Comparison of ENCODE assay signal across 13 cellular contexts in the genomic region with DNA sequence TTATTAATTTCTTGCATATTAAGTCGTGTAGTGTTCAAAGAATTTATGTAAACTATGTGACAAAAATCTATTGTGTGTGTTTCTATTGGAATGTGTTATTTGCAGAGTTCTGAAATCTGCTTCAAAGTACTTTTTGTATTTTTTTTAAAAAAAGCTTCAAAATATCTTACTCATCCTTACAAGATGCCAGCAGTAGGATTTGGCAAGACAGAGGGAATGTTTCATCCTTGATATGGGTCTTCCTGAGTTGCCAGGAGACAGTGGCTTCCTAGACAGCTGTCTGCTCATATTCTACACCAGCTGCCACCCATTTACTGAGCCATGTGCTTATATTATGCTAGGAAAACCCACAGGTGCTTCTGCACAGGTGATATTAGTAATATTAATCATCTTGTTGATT. TPM values are rescaled to one million over a fixed set of nuclear protein-coding genes. Genes with fewer than 3 reads are reported as not detected.
A peak's percentile ranks its signal among the peaks of the same experiment; 100 is the strongest.
DNase-seq lines count a peak whose midpoint lies in the region; ATAC-seq and TF ChIP-seq lines count a peak whose summit lies in the region.
"Had no signal": no experiment of that assay in that cellular context is flagged by ENCODE, and none has a peak within 500 bp of the region (broad histone marks: within the 10 kb centered on the region; RNA-seq: fewer than 3 reads in every experiment).

No MANE protein-coding gene starts in this region.

- H4K20me1 ChIP-seq in SK-N-SH (ENCODE audit: insufficient read depth) = no peaks in the 10 kb centered on the region
- H4K20me1 ChIP-seq: BLaER1 had no signal

- no peak overlapping the region for H3K9ac ChIP-seq in SK-N-SH
- no peak overlapping the region for H3K9ac ChIP-seq in endodermal cell (ENCODE audit: extremely low read depth, low read length, poor library complexity, severe bottlenecking)
- H3K9ac ChIP-seq: BLaER1 had no signal

- no peaks in the 10 kb centered on the region for H3K36me3 Mint-ChIP-seq in endodermal cell (ENCODE audit: low read depth)

- no peak for TF ChIP-seq RAD21 in SK-N-SH (IDR thresholded peaks at IDR 0.05; ENCODE audit: low read length)

- H2AFZ ChIP-seq in SK-N-SH (ENCODE audit: low read depth) = no peak overlapping the region

- no peak overlapping the region for H3K4me2 ChIP-seq in SK-N-SH
- H3K4me2 ChIP-seq: BLaER1 had no signal

- H3K36me3 ChIP-seq in SK-N-SH (replicated peaks in 1 of 2; ENCODE audit: control insufficient read depth in 1 of 2, insufficient read depth in 2 of 2, low read length in 1 of 2) = no peaks in the 10 kb centered on the region
- no peaks in the 10 kb centered on the region for H3K36me3 ChIP-seq in endodermal cell (ENCODE audit: control insufficient read depth, insufficient read depth, low read length)

- no peaks in the 10 kb centered on the region for H3K4me1 Mint-ChIP-seq in endodermal cell

- H3K27me3 ChIP-seq in SK-N-SH (ENCODE audit: insufficient read depth) (no peaks in the 10 kb centered on the region), endodermal cell (ENCODE audit: control insufficient read depth, insufficient read depth, low read length, poor library complexity, severe bottlenecking) (no peaks in the 10 kb centered on the region)
- H3K27me3 ChIP-seq: BLaER1 had no signal

- H3K4me1 ChIP-seq in SK-N-SH (ENCODE audit: control insufficient read depth in 1 of 2, insufficient read depth in 2 of 2, low read depth in 1 of 2, low read length in 1 of 2) (no peaks in the 10 kb centered on the region), endodermal cell (ENCODE audit: control insufficient read depth, insufficient read depth, low read length) (no peaks in the 10 kb centered on the region)
- H3K4me1 ChIP-seq: BLaER1 had no signal

- CTCF ChIA-PET in AG04449 (lab: Yijun Ruan, JAX) = interaction anchor here (2.5 kb wide), 1 partner anchor 47 kb away, joined by 9 read pairs; the partner anchor contains the start of gene SSH2
- CTCF ChIA-PET in SK-N-SH (lab: Yijun Ruan, JAX) = interaction anchor here (1.3 kb wide), 1 partner anchor 115 kb away, joined by 3 read pairs; no protein-coding TSS in a partner anchor

- WGBS in SK-N-SH (ENCODE audit: low lambda C conversion rate) = 46% methylated on average over 1 of the region's 1 CpG
- WGBS in endodermal cell (ENCODE audit: insufficient coverage in 1 of 2, insufficient read length in 1 of 2), 2 experiments = 52 to 82% methylated on average over 1 of the region's 1 CpG

- H3K9me3 ChIP-seq in SK-N-SH (no peaks in the 10 kb centered on the region), endodermal cell (ENCODE audit: control insufficient read depth, low read length) (no peaks in the 10 kb centered on the region)
- H3K9me3 ChIP-seq: BLaER1 had no signal

- TF ChIP-seq CTCF in AG04449 (IDR thresholded peaks at IDR 0.05; ENCODE audit: insufficient read depth, low read length, missing control alignments) = no peak
- TF ChIP-seq CTCF in SK-N-SH (IDR thresholded peaks at IDR 0.05) = no peak
- TF ChIP-seq CTCF in endodermal cell (conservative IDR thresholded peaks at IDR 0.05) = no peak

- POLR2A ChIA-PET in AG04449 (lab: Yijun Ruan, JAX) = no interaction called here
- POLR2A ChIA-PET in SK-N-SH (lab: Yijun Ruan, JAX) = no interaction called here

- H3K4me3 ChIP-seq in AG04449 (ENCODE audit: low read depth, low read length) (no peak overlapping the region), SK-N-SH (ENCODE audit: low read depth in 2 of 2, low read length in 1 of 2) (no peak overlapping the region), endodermal cell (ENCODE audit: low read length) (no peak overlapping the region)
- H3K4me3 ChIP-seq: BLaER1 had no signal

- no peak for TF ChIP-seq EP300 in SK-N-SH (IDR thresholded peaks at IDR 0.05; ENCODE audit: borderline replicate concordance in 1 of 2, low read depth in 1 of 2, low read length in 1 of 2)

- no peaks in the 10 kb centered on the region for H3K27me3 Mint-ChIP-seq in endodermal cell (ENCODE audit: insufficient read depth)
- H3K27me3 Mint-ChIP-seq: stimulated activated naive CD8-positive, alpha-beta T cell treated with anti-CD3 and anti-CD28 coated beads, Interleukin-15, Interleukin-2, amounts not matched to agents 100 ng/mL and 50 ng/mL, for 24 hours had no signal

- H3K27ac ChIP-seq in SK-N-SH (ENCODE audit: low read depth in 2 of 2, low read length in 1 of 2) (no peak overlapping the region), endodermal cell (ENCODE audit: low read depth, low read length) (no peak overlapping the region)
- H3K27ac ChIP-seq: BLaER1 had no signal

- peak; percentile 45 for DNase-seq in AG04449 (ENCODE audit: low read depth, low spot score)
- peak; percentile 82 for DNase-seq in GM03348 (ENCODE audit: low spot score)
- no peak for DNase-seq in SK-N-SH
- peak; percentile 58 for DNase-seq in foreskin melanocyte
- no peak for DNase-seq in endodermal cell
- no peak for DNase-seq in iPS-NIHi7 (ENCODE audit: extremely low spot score)
- DNase-seq: activated effector memory CD4-positive, alpha-beta T cell treated with Interleukin-2 at 50 U/mL for 16 hours; DND-41; mesendoderm had no signal

- H3K4me3 Mint-ChIP-seq in endodermal cell = no peak overlapping the region
- H3K4me3 Mint-ChIP-seq: stimulated activated naive CD8-positive, alpha-beta T cell treated with anti-CD3 and anti-CD28 coated beads, Interleukin-15, Interleukin-2, amounts not matched to agents 100 ng/mL and 50 ng/mL, for 24 hours had no signal

- no peaks in the 10 kb centered on the region for H3K9me3 Mint-ChIP-seq in endodermal cell
- H3K9me3 Mint-ChIP-seq: stimulated activated naive CD8-positive, alpha-beta T cell treated with anti-CD3 and anti-CD28 coated beads, Interleukin-15, Interleukin-2, amounts not matched to agents 100 ng/mL and 50 ng/mL, for 24 hours had no signal

- no peak overlapping the region for H3K27ac Mint-ChIP-seq in endodermal cell
- H3K27ac Mint-ChIP-seq: stimulated activated naive CD8-positive, alpha-beta T cell treated with anti-CD3 and anti-CD28 coated beads, Interleukin-15, Interleukin-2, amounts not matched to agents 100 ng/mL and 50 ng/mL, for 24 hours had no signal

- no peaks in the 10 kb centered on the region for H3K9me2 ChIP-seq in SK-N-SH

- H3F3A ChIP-seq in SK-N-SH (replicated peaks; ENCODE audit: insufficient read depth) = peaks cover 4% of the 10 kb centered on the region

- ATAC-seq in GM21447 (IDR thresholded peaks at IDR 0.05; ENCODE audit: unreplicated experiment) = no peak
- ATAC-seq in HG02884 (IDR thresholded peaks at IDR 0.05; ENCODE audit: unreplicated experiment) = no peak

- H3K79me2 ChIP-seq in SK-N-SH (ENCODE audit: insufficient read depth) = no peaks in the 10 kb centered on the region

TF ChIP-seq in SK-N-SH, 30 proteins besides CTCF, POLR2A, EP300 and RAD21:
- TF ChIP-seq NFIC (IDR thresholded peaks at IDR 0.05; ENCODE audit: borderline replicate concordance) (peak; percentile 33; the same call in 1 of the 2 replicates), GABPA (IDR thresholded peaks at IDR 0.05; ENCODE audit: low read depth) (no peak), RCOR1 (IDR thresholded peaks at IDR 0.05; ENCODE audit: low read length) (no peak), JUND (IDR thresholded peaks at IDR 0.05) (0 out of 2 replicates have a peak, but pooled peaks have one; percentile 22), USF2 (IDR thresholded peaks at IDR 0.05; ENCODE audit: borderline replicate concordance, low read depth, low read length) (no peak), IRF3 (IDR thresholded peaks at IDR 0.05; ENCODE audit: low read depth, low read length) (no peak), PBX3 (IDR thresholded peaks at IDR 0.05) (peak; percentile 25; the same call in 1 of the 2 replicates), GATA2 (CRISPR knock-in tag; IDR thresholded peaks at IDR 0.05) (no peak), CHD2 (IDR thresholded peaks at IDR 0.05; ENCODE audit: low read length, partially characterized antibody) (no peak), FOSL2 (IDR thresholded peaks at IDR 0.05; ENCODE audit: borderline replicate concordance, low read depth) (peak; percentile 27; the same call in 1 of the 2 replicates), TCF12 (IDR thresholded peaks at IDR 0.05) (peak; percentile 49)

RNA-seq across cellular contexts. Expression of gene EFCAB5, which starts 36.4 kb away (rescaled TPM):
- 0.05 TPM in 1 of 2 replicates, not detected in the other for polyA plus RNA-seq in SK-N-SH (2012; rRNA removed)
- 0.01 and 0.03 TPM in 2 replicates for polyA plus RNA-seq in SK-N-SH (2012; cell fraction: cytosol; rRNA removed)
- 0.02 and 0.18 TPM in 2 replicates for polyA plus RNA-seq in SK-N-SH (2012; cell fraction: nucleus; rRNA removed)
- not detected for total RNA-seq in endodermal cell
- 0.68 TPM for polyA plus RNA-seq in endodermal cell (2013, experiment 1 of 2)
- polyA plus RNA-seq in endodermal cell (2013, experiment 2 of 2) = 0.08 TPM

RNA-seq across cellular contexts. Expression of gene SSH2, which starts 47.8 kb away (rescaled TPM):
- polyA plus RNA-seq in SK-N-SH (2012; rRNA removed) = 8.8 and 10.9 TPM in 2 replicates
- polyA plus RNA-seq in SK-N-SH (2012; cell fraction: cytosol; rRNA removed) = 8.1 and 8.8 TPM in 2 replicates
- 12.1 and 17.7 TPM in 2 replicates for polyA plus RNA-seq in SK-N-SH (2012; cell fraction: nucleus; rRNA removed)
- total RNA-seq in endodermal cell = 10 to 100 TPM; 11.3 to 13.5 TPM
- polyA plus RNA-seq in endodermal cell (2013, experiment 1 of 2) = 13.4 TPM
- 12.2 TPM for polyA plus RNA-seq in endodermal cell (2013, experiment 2 of 2)

Comparison
In these comparisons a context has a peak if more than half of its experiments do, and no peak if none do; other contexts are left out.
1. DNase-seq: peak in AG04449 (single experiment), GM03348 (single experiment) and foreskin melanocyte (single experiment); none in SK-N-SH (single experiment), endodermal cell (single experiment) and iPS-NIHi7 (single experiment).